1 cellular context compared by ENCODE assay signal in genomic region chr10:97498076-97498840, GRCh38.
TF ChIP-seq lines count a peak whose summit lies in the region.

Gene MMS19 (minus strand): TSS chr10:97498422. CDS start chr10:97498384, 38 bp downstream.

TF ChIP-seq in HepG2, 621 proteins besides CTCF, POLR2A, EP300 and RAD21 (continued from another document and continues in another):
- TF ChIP-seq ZNF512B (CRISPR knock-in tag; IDR thresholded peaks at IDR 0.05; ENCODE audit: borderline replicate concordance) (no peak), FOXM1 (CRISPR knock-in tag; IDR thresholded peaks at IDR 0.05) (no peak), POGK (CRISPR knock-in tag; conservative IDR thresholded peaks at IDR 0.05) (no peak; the same call in 1 of the 2 replicates), NFE2L2 (IDR thresholded peaks at IDR 0.05; ENCODE audit: low read length) (no peak), RAD51 (IDR thresholded peaks at IDR 0.05; ENCODE audit: borderline replicate concordance) (peak; percentile 90), ZBTB43 (CRISPR knock-in tag; conservative IDR thresholded peaks at IDR 0.05) (no peak), ZNF3 (CRISPR knock-in tag; IDR thresholded peaks at IDR 0.05) (no peak; the same call in none of the 2 replicates), NFRKB (IDR thresholded peaks at IDR 0.05) (0 out of 2 replicates have a peak, but pooled peaks have one; percentile 25), IRF9 (CRISPR knock-in tag; IDR thresholded peaks at IDR 0.05; ENCODE audit: borderline replicate concordance) (peak; percentile 69; the same call in 1 of the 2 replicates), STAT5B (CRISPR knock-in tag; IDR thresholded peaks at IDR 0.05) (0 out of 2 replicates have a peak, but pooled peaks have one; percentile 9), FOSL1 (CRISPR knock-in tag; IDR thresholded peaks at IDR 0.05; ENCODE audit: borderline replicate concordance) (no peak), ZNF326 (CRISPR knock-in tag; IDR thresholded peaks at IDR 0.05; ENCODE audit: borderline replicate concordance) (no peak), HBP1 (CRISPR knock-in tag; IDR thresholded peaks at IDR 0.05; ENCODE audit: low read depth) (no peak; the same call in 1 of the 2 replicates), GABPB1 (CRISPR knock-in tag; IDR thresholded peaks at IDR 0.05) (peak; percentile 51; the same call in 1 of the 2 replicates), CBX5 (CRISPR knock-in tag; IDR thresholded peaks at IDR 0.05; ENCODE audit: borderline replicate concordance) (no peak), CSRNP1 (CRISPR knock-in tag; IDR thresholded peaks at IDR 0.05) (no peak), USF2 (IDR thresholded peaks at IDR 0.05; ENCODE audit: low read depth, low read length) (peak; percentile 65; the same call in 1 of the 2 replicates), USF2 (CRISPR knock-in tag; IDR thresholded peaks at IDR 0.05; ENCODE audit: borderline replicate concordance) (peak; percentile 96; the same call in 1 of the 2 replicates), ZNF142 (CRISPR knock-in tag; IDR thresholded peaks at IDR 0.05) (no peak), FOXK1 (CRISPR knock-in tag; IDR thresholded peaks at IDR 0.05; ENCODE audit: borderline replicate concordance, low read depth) (no peak; the same call in 1 of the 2 replicates), BCL6 (CRISPR knock-in tag; IDR thresholded peaks at IDR 0.05) (no peak), KAT2B (IDR thresholded peaks at IDR 0.05; ENCODE audit: borderline replicate concordance, low read depth, low read length) (no peak), IKZF4 (CRISPR knock-in tag; IDR thresholded peaks at IDR 0.05; ENCODE audit: borderline replicate concordance, low read depth, not compliant biosample characterization) (no peak), ZNF510 (CRISPR knock-in tag; IDR thresholded peaks at IDR 0.05; ENCODE audit: low read depth) (peak; percentile 81; the same call in 1 of the 2 replicates), ZBTB4 (CRISPR knock-in tag; IDR thresholded peaks at IDR 0.05; ENCODE audit: borderline replicate concordance) (no peak), KDM2A (CRISPR knock-in tag; IDR thresholded peaks at IDR 0.05; ENCODE audit: borderline replicate concordance, low read depth) (peak; percentile 93), ARID2 (CRISPR knock-in tag; IDR thresholded peaks at IDR 0.05; ENCODE audit: borderline replicate concordance) (0 out of 2 replicates have a peak, but pooled peaks have one; percentile 5), CREB3 (CRISPR knock-in tag; IDR thresholded peaks at IDR 0.05) (no peak)
